Comparison of ENCODE assay signal across 11 cellular contexts in the genomic region with DNA sequence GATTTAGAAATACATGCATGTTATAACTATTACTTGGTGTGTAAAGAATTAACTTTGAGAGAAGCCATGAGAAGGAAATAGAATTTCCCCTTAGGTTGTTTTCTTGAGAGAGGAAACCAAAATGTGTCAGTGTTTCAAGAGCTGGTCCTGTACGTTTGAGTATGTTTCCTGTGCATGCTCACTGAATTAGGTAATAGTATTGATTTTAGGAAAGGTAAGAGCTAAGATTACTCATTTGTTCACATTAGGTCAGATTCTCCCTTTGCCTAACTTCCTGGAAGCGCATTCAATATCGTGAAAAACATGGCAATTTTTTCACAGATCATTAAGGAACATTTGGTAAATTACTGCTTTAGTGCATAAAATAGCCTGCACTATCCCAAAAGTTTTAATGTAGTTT. TPM values are rescaled to one million over a fixed set of nuclear protein-coding genes. Genes with fewer than 3 reads are reported as not detected.
A peak's percentile ranks its signal among the peaks of the same experiment; 100 is the strongest.
DNase-seq lines count a peak whose midpoint lies in the region; ATAC-seq, FAIRE-seq and TF ChIP-seq lines count a peak whose summit lies in the region.
"Had no signal": no experiment of that assay in that cellular context is flagged by ENCODE, and none has a peak within 500 bp of the region (broad histone marks: within the 10 kb centered on the region; RNA-seq: fewer than 3 reads in every experiment).

No MANE protein-coding gene starts in this region.

- no peak for TF ChIP-seq RAD21 in GM12878 (IDR thresholded peaks at IDR 0.05; ENCODE audit: insufficient read depth, low read depth, low read length)

- no peak overlapping the region for H3K4me3 ChIP-seq in CD4-positive, alpha-beta memory T cell (ENCODE audit: low read length in 2 of 2)
- H3K4me3 ChIP-seq in GM12878 = no peak overlapping the region

- no peaks in the 10 kb centered on the region for H4K20me1 ChIP-seq in GM12878 (ENCODE audit: control insufficient read depth, insufficient read depth)

- H3K27me3 Mint-ChIP-seq in CD4-positive, alpha-beta memory T cell = no peaks in the 10 kb centered on the region
- no peaks in the 10 kb centered on the region for H3K27me3 Mint-ChIP-seq in type B pancreatic cell

- H3K9ac ChIP-seq in GM12878 (ENCODE audit: control insufficient read depth, insufficient read depth, low read length) = peak overlapping the region; percentile 16

- RAD21 ChIA-PET in GM12878 (lab: Charles Lee; ENCODE audit: unreplicated experiment) = interaction anchor here (1.0 to 3.4 kb wide), 3 partner anchors 16 to 59 kb away, joined by 3 to 17 read pairs (median 4); no protein-coding TSS in a partner anchor

- no TSS peak for BruUV-seq in GM12878 (replicated peaks; lab: Mats Ljungman, UMichigan)

- SMC1A ChIA-PET in GM12878 (lab: Charles Lee; ENCODE audit: uncharacterized antibody, unreplicated experiment) = interaction anchor here (1.1 to 4.7 kb wide), 5 partner anchors 9 to 103 kb away, joined by 3 to 26 read pairs (median 6); no protein-coding TSS in a partner anchor

- H3K27me3 ChIP-seq in CD4-positive, alpha-beta memory T cell (ENCODE audit: insufficient read depth, low read length) = no peaks in the 10 kb centered on the region
- H3K27me3 ChIP-seq in GM12878 (replicated peaks in 1 of 2; ENCODE audit: control insufficient read depth in 2 of 2, insufficient read depth in 2 of 2, low read length in 1 of 2) = no peaks in the 10 kb centered on the region
- H3K27me3 ChIP-seq: foreskin keratinocyte had no signal

- H3K79me2 ChIP-seq in GM12878 (ENCODE audit: control insufficient read depth, insufficient read depth, low read length) = no peaks in the 10 kb centered on the region

- peak overlapping the region; percentile 45 for H3K4me2 ChIP-seq in GM12878 (ENCODE audit: control insufficient read depth, insufficient read depth)

- H3K4me1 ChIP-seq in CD4-positive, alpha-beta memory T cell (ENCODE audit: insufficient read depth, low read length) = peaks cover 42% of the 10 kb centered on the region
- H3K4me1 ChIP-seq in GM12878 (ENCODE audit: control insufficient read depth, insufficient read depth, low read length) = peaks cover 43% of the 10 kb centered on the region
- H3K4me1 ChIP-seq: foreskin keratinocyte had no signal

- H3K4me3 Mint-ChIP-seq in CD4-positive, alpha-beta memory T cell = peak overlapping the region in 6 of 8 donors; percentile 3 to 76 (median 56)
- no peak overlapping the region for H3K4me3 Mint-ChIP-seq in type B pancreatic cell

- CTCF ChIA-PET in CD4-positive, alpha-beta memory T cell (lab: Charles Lee; ENCODE audit: partially characterized antibody) = interaction anchor here (1.2 to 1.4 kb wide), 2 partner anchors 22 to 145 kb away, joined by 3 to 4 read pairs; no protein-coding TSS in a partner anchor
- CTCF ChIA-PET in GM12878 (lab: Yijun Ruan, JAX) = interaction anchor here (0.7 kb wide), 1 partner anchor 54 kb away, joined by 3 read pairs; no protein-coding TSS in a partner anchor

- ATAC-seq in GM18909 (IDR thresholded peaks at IDR 0.05; ENCODE audit: poor library complexity, unreplicated experiment) = peak; percentile 55
- ATAC-seq in HG03175 (IDR thresholded peaks at IDR 0.05; ENCODE audit: unreplicated experiment) = peak; percentile 47
- ATAC-seq in GM12878 = peak; percentile 25
- ATAC-seq: foreskin keratinocyte had no signal

- H3K27ac Mint-ChIP-seq in CD4-positive, alpha-beta memory T cell = peak overlapping the region; percentile 3 to 89 (median 55)
- H3K27ac Mint-ChIP-seq in type B pancreatic cell = no peak overlapping the region
- H3K27ac Mint-ChIP-seq: memory B cell had no signal

- WGBS in GM12878 (ENCODE audit: insufficient coverage, insufficient replicate concordance, low lambda C conversion rate, missing lambda C conversion rate) = 1% methylated on average over 3 of the region's 3 CpGs

- H3K4me1 Mint-ChIP-seq in CD4-positive, alpha-beta memory T cell = peaks cover 29 to 49% (median 31%) of the 10 kb centered on the region in 4 donors
- H3K4me1 Mint-ChIP-seq in type B pancreatic cell (ENCODE audit: unreplicated experiment) = no peaks in the 10 kb centered on the region

- in situ Hi-C loops in GM12878 (cut with MboI) = no loop called here

- intact Hi-C loops in CD4-positive, alpha-beta memory T cell (cut with micrococcal nuclease) = loop anchor here (5.0 kb wide), 1 partner anchor 48 kb away; the partner anchor contains the start of gene RDX
- intact Hi-C loops in GM12878 (cut with micrococcal nuclease; ENCODE audit: unreplicated experiment) = loop anchor here (5.0 kb wide), 2 partner anchors 33 to 1072 kb away; no protein-coding TSS in a partner anchor

- H3K9me3 ChIP-seq in CD4-positive, alpha-beta memory T cell (ENCODE audit: control insufficient read depth in 1 of 2, low read length in 2 of 2) = no peaks in the 10 kb centered on the region
- H3K9me3 ChIP-seq in GM12878 (replicated peaks; ENCODE audit: control insufficient read depth, insufficient read depth, low read length) = peaks cover 2% of the 10 kb centered on the region; the same call in 1 of the 3 replicates

- no peak for TF ChIP-seq POLR2A in GM12878 (IDR thresholded peaks at IDR 0.05; ENCODE audit: low read depth, low read length)

- no peaks in the 10 kb centered on the region for H3K36me3 ChIP-seq in CD4-positive, alpha-beta memory T cell (ENCODE audit: insufficient read depth, low read length)
- no peaks in the 10 kb centered on the region for H3K36me3 ChIP-seq in GM12878 (ENCODE audit: control insufficient read depth in 2 of 2, insufficient read depth in 2 of 2, low read length in 1 of 2)

- peak overlapping the region; percentile 59 for H2AFZ ChIP-seq in GM12878 (ENCODE audit: control insufficient read depth, low read depth, low read length)

- POLR2A ChIA-PET in CD4-positive, alpha-beta memory T cell (lab: Charles Lee; ENCODE audit: partially characterized antibody) = interaction anchor here (0.8 kb wide), 1 partner anchor 18 kb away, joined by 4 read pairs; no protein-coding TSS in a partner anchor
- POLR2A ChIA-PET in GM12878 (lab: Charles Lee) = interaction anchor here (1.3 kb wide), 1 partner anchor 18 kb away, joined by 9 read pairs; no protein-coding TSS in a partner anchor

- peaks cover 0 to 5% (median 0%) of the 10 kb centered on the region in 8 donors for H3K9me3 Mint-ChIP-seq in CD4-positive, alpha-beta memory T cell
- peaks cover 7% of the 10 kb centered on the region for H3K9me3 Mint-ChIP-seq in type B pancreatic cell
- H3K9me3 Mint-ChIP-seq: memory B cell had no signal

- peak in 1 of 5 donors; percentile 14 for DNase-seq in CD4-positive, alpha-beta memory T cell
- DNase-seq in GM12878 (ENCODE audit: low read depth, low spot score) = peak; percentile 55
- DNase-seq in stimulated activated CD4-positive, alpha-beta T cell treated with anti-CD3 and anti-CD28 coated beads, Interleukin-4, amount 100 ng/mL, for 1 hour = no peak
- no peak for DNase-seq in HuH-7.5 (ENCODE audit: low spot score)
- no peak for DNase-seq in type B pancreatic cell (ENCODE audit: extremely low spot score, unreplicated experiment)
- no peak for DNase-seq in NCI-H510A treated with DMSO at 0.1 percent for 48 hours (lab: John Stamatoyannopoulos, UW)

- TF ChIP-seq EP300 in GM12878 (IDR thresholded peaks at IDR 0.05; ENCODE audit: borderline replicate concordance in 1 of 2, control insufficient read depth in 1 of 2, low read depth in 2 of 2, low read length in 2 of 2) = peak in 1 of 2 experiments; percentile 25; a peak in 1 of 4 replicates

- no peak overlapping the region for H3K27ac ChIP-seq in CD4-positive, alpha-beta memory T cell (ENCODE audit: low read depth, low read length)
- H3K27ac ChIP-seq in GM12878 (ENCODE audit: control insufficient read depth, insufficient read depth) = peak overlapping the region; percentile 38
- H3K27ac ChIP-seq: C4-2B, foreskin keratinocyte had no signal

- TF ChIP-seq CTCF in GM12878 (IDR thresholded peaks at IDR 0.05 in 2 of 3, conservative IDR thresholded peaks at IDR 0.05 in 1 of 3; ENCODE audit: control insufficient read depth in 2 of 3, extremely low read depth in 1 of 3, insufficient read depth in 1 of 3, low read depth in 3 of 3, low read length in 3 of 3) = no peak
- no peak for TF ChIP-seq CTCF in type B pancreatic cell (conservative IDR thresholded peaks at IDR 0.05)

- no peak for FAIRE-seq in GM12878 (lab: Jason Lieb, UNC)

- H3K36me3 Mint-ChIP-seq in CD4-positive, alpha-beta memory T cell = no peaks in the 10 kb centered on the region
- no peaks in the 10 kb centered on the region for H3K36me3 Mint-ChIP-seq in type B pancreatic cell
- H3K36me3 Mint-ChIP-seq: memory B cell had no signal

TF ChIP-seq in GM12878, 131 proteins besides CTCF, POLR2A, EP300 and RAD21 (continues in another document):
- TF ChIP-seq JUNB (IDR thresholded peaks at IDR 0.05) (peak; percentile 94), TBL1XR1 (IDR thresholded peaks at IDR 0.05; ENCODE audit: low read depth, low read length) (no peak)

RNA-seq across cellular contexts. Expression of gene RDX, which starts 49.3 kb away (rescaled TPM):
- 10 to 100 TPM; 22.4 to 26.5 TPM for total RNA-seq in CD4-positive, alpha-beta memory T cell
- polyA plus RNA-seq in CD4-positive, alpha-beta memory T cell = 10 to 100 TPM; 14.3 to 18.7 TPM
- 134 and 138 TPM in 2 replicates for total RNA-seq in GM12878 (2013; cell fraction: nucleolus; rRNA removed)
- total RNA-seq in GM12878 (2014; rRNA removed) = 24.6 and 31.7 TPM in 2 replicates
- 50.3 and 53.0 TPM in 2 replicates for total RNA-seq in GM12878 (2014; rRNA removed; fragmentation: Illumina TruSeq; extraction: Trizol)
- total RNA-seq in GM12878 (2021) = 57.5 and 62.0 TPM in 2 replicates
- polyA plus RNA-seq in GM12878 (2011; ENCODE audit: low read depth) = 16.7 TPM
- polyA plus RNA-seq in GM12878 (2011; rRNA removed) = 48.1 and 108 TPM in 2 replicates
- 13.5 and 19.8 TPM in 2 replicates for polyA plus RNA-seq in GM12878 (2011; cell fraction: cytosol; rRNA removed)
- polyA plus RNA-seq in GM12878 (2011; cell fraction: nucleus; rRNA removed) = 23.7 and 36.3 TPM in 2 replicates
- polyA plus RNA-seq in GM12878 (2012) = 21.9 and 34.0 TPM in 2 replicates
- 44.8 and 47.4 TPM in 2 replicates for polyA plus RNA-seq in GM12878 (2014; fragmentation: Illumina TruSeq; extraction: Trizol)
- polyA plus RNA-seq in GM12878 (2014; fragmentation: Nextera tagmentation; extraction: Ambion mirVana) = 10 to 100 TPM; 37.4 to 40.3 TPM
- 22.5 and 31.1 TPM in 2 replicates for polyA plus RNA-seq in GM12878 (2014; rRNA removed)
- polyA plus RNA-seq in GM12878 (2016; fragmentation: Nextera tagmentation; extraction: Ambion mirVana) = 10 to 100 TPM; 55.5 to 62.2 TPM
- 29.6 and 59.3 TPM in 2 replicates for polyA minus RNA-seq in GM12878 (2011; rRNA and poly(A)+ RNA removed)
- polyA minus RNA-seq in GM12878 (2011; cell fraction: cytosol; rRNA and poly(A)+ RNA removed) = 16.8 and 25.0 TPM in 2 replicates
- polyA minus RNA-seq in GM12878 (2011; cell fraction: nucleus; rRNA and poly(A)+ RNA removed) = 14.3 and 27.2 TPM in 2 replicates
- 90.7 and 115 TPM in 2 replicates for total RNA-seq in type B pancreatic cell (ENCODE audit: low replicate concordance)
